In the genomic region with DNA sequence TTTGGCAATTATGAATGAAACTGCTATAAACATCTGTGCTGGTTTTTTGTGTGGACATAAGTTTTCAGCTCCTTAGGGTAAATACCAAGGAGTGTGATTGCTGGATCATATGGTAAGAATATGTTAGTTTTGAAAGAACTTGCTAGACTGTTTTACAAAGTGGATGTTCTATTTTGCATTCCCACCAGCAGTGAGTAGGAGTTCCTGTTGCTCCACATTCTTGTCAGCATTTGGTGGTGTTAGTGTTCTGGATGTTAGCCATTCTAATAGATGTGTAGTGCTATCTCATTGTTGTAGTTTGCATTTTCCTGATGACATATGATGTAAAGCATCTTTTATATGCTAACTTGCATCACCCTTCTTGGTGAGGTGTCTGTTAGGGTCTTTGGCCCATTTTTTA, we compare ENCODE assay signal across 7 cellular contexts.
"Had no signal": no experiment of that assay in that cellular context is flagged by ENCODE, and none has a peak within 500 bp of the region (broad histone marks: within the 10 kb centered on the region; RNA-seq: fewer than 3 reads in every experiment).

No MANE protein-coding gene starts in this region.

- DNase-seq: GDM1, GF-D8 had no signal

- H3K4me3 ChIP-seq: GM12878 had no signal

- FAIRE-seq: G401.6, GM12878, GM12892, GM18507, GM19239 had no signal

- ATAC-seq: GM12878 had no signal
